In the genomic region with DNA sequence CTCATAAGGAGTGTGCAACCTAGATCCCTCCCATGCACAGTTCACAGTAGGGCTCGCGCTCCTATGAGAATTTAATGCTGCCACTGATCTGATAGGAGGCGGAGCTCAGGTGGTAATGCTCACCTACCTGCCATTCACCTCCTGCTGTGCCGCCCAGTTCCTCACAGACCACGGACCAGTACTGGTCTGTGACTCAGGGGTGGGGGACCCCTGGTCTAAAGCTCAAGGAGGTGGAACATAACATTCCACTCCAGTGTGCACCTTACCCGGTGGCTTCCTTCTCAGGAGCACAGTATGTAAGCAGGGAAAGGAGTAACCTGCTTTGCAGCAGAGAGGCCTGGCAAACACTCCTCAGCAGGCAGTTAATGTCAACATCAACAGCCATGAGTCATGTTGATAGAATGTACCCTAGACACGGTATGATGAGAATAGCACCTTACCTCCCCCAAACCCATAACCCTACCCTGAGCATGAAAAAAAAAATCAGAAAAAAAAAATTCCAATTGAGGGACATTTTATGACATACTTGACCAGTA, we compare ENCODE assay signal across 17 cellular contexts.
DNase-seq lines count a peak whose midpoint lies in the region; ATAC-seq and TF ChIP-seq lines count a peak whose summit lies in the region.
"Had no signal": no experiment of that assay in that cellular context is flagged by ENCODE, and none has a peak within 500 bp of the region (broad histone marks: within the 10 kb centered on the region; RNA-seq: fewer than 3 reads in every experiment).

No MANE protein-coding gene starts in this region.

- H3K27ac ChIP-seq in mesendoderm (ENCODE audit: low read depth, low read length) = no peak overlapping the region
- H3K27ac ChIP-seq in CD8-positive, alpha-beta T cell (ENCODE audit: low read depth, low read length) = no peak overlapping the region
- H3K27ac ChIP-seq: uterus had no signal

- peak; percentile 89 for DNase-seq in DMS53 (lab: John Stamatoyannopoulos, UW)
- peak; percentile 8 for DNase-seq in NCI-H226
- peak; percentile 52 for DNase-seq in epithelial cell of proximal tubule (ENCODE audit: low read depth)
- DNase-seq in mesendoderm = peak; percentile 81
- no peak for DNase-seq in CD8-positive, alpha-beta T cell
- DNase-seq: activated B cell treated with CpG ODN at 0.5 μM for 24 hours, activated gamma-delta T cell treated with Interleukin-2 at 50 U/mL for 16 hours, dermis blood vessel endothelial cell, IMR-90, NCI-H1092, NCI-H446, uterus had no signal

- H3K79me1 ChIP-seq in mesendoderm (ENCODE audit: low read length) = no peaks in the 10 kb centered on the region

- H3K27me3 ChIP-seq in mesendoderm (ENCODE audit: insufficient read depth, low read length, poor library complexity) = no peaks in the 10 kb centered on the region
- peaks cover 4% of the 10 kb centered on the region for H3K27me3 ChIP-seq in CD8-positive, alpha-beta T cell (ENCODE audit: insufficient read depth, low read length)
- H3K27me3 ChIP-seq: Peyer's patch, uterus had no signal

- H3K4ac ChIP-seq in mesendoderm (ENCODE audit: low read depth, low read length) = no peak overlapping the region

- no peaks in the 10 kb centered on the region for H3K9me3 ChIP-seq in CD8-positive, alpha-beta T cell (ENCODE audit: low read length)
- H3K9me3 ChIP-seq: Peyer's patch, uterus had no signal

- H2BK120ac ChIP-seq in mesendoderm (ENCODE audit: low read depth, low read length) = no peak overlapping the region

- H3K36me3 Mint-ChIP-seq in CD8-positive, alpha-beta T cell = no peaks in the 10 kb centered on the region
- H3K36me3 Mint-ChIP-seq: stimulated activated memory B cell treated with anti-CD40 and anti-IgM and Interleukin-4, amounts not matched to agents 10 μg/mL and 1 μg/mL and 100 μg/mL, for 72 hours had no signal

- TF ChIP-seq CTCF in epithelial cell of proximal tubule (conservative IDR thresholded peaks at IDR 0.05; ENCODE audit: low read depth, low read length) = no peak
- no peak for TF ChIP-seq CTCF in CD8-positive, alpha-beta T cell (IDR thresholded peaks at IDR 0.05)

- H3K4me3 ChIP-seq in epithelial cell of proximal tubule (ENCODE audit: low read depth, low read length) = no peak overlapping the region
- H3K4me3 ChIP-seq in mesendoderm (ENCODE audit: low read length) = no peak overlapping the region
- no peak overlapping the region for H3K4me3 ChIP-seq in CD8-positive, alpha-beta T cell (ENCODE audit: low read depth, low read length)
- H3K4me3 ChIP-seq: Peyer's patch, uterus had no signal

- H3K4me1 ChIP-seq in mesendoderm (ENCODE audit: control insufficient read depth, low read depth, low read length) = no peaks in the 10 kb centered on the region
- no peaks in the 10 kb centered on the region for H3K4me1 ChIP-seq in CD8-positive, alpha-beta T cell (ENCODE audit: insufficient read depth, low read length)
- H3K4me1 ChIP-seq: Peyer's patch, uterus had no signal

- H3K27me3 Mint-ChIP-seq in CD8-positive, alpha-beta T cell (ENCODE audit: low read depth) = no peaks in the 10 kb centered on the region
- H3K27me3 Mint-ChIP-seq: activated B cell treated with CpG ODN at 0.5 μM for 24 hours; stimulated activated memory B cell treated with anti-CD40 and anti-IgM and Interleukin-4, amounts not matched to agents 10 μg/mL and 1 μg/mL and 100 μg/mL, for 72 hours had no signal

- H3K23ac ChIP-seq in mesendoderm (ENCODE audit: low read length) = no peak overlapping the region

- H3K9me3 Mint-ChIP-seq in CD8-positive, alpha-beta T cell = no peaks in the 10 kb centered on the region

- H3K56ac ChIP-seq in mesendoderm (ENCODE audit: low read length) = no peak overlapping the region

- WGBS in mesendoderm (ENCODE audit: extremely low coverage, insufficient coverage, low lambda C conversion rate) = no CpG with 5 or more reads among the region's 7 CpGs

- H2BK5ac ChIP-seq in mesendoderm (ENCODE audit: low read length) = no peak overlapping the region

- H2AK5ac ChIP-seq in mesendoderm (ENCODE audit: low read length) = no peak overlapping the region

- no peaks in the 10 kb centered on the region for H3K36me3 ChIP-seq in mesendoderm (ENCODE audit: control insufficient read depth, insufficient read depth, low read length)
- no peaks in the 10 kb centered on the region for H3K36me3 ChIP-seq in CD8-positive, alpha-beta T cell (ENCODE audit: insufficient read depth, low read length)
- H3K36me3 ChIP-seq: Peyer's patch, uterus had no signal

- no peak overlapping the region for H3K4me2 ChIP-seq in mesendoderm (ENCODE audit: low read length)

- intact Hi-C loops in CD8-positive, alpha-beta T cell (cut with DNase I, micrococcal nuclease) = no loop called here

- H2BK15ac ChIP-seq in mesendoderm (replicated peaks; ENCODE audit: low read depth) = no peak overlapping the region

- H3K18ac ChIP-seq in mesendoderm (ENCODE audit: low read length) = no peak overlapping the region

- H3K9ac ChIP-seq in mesendoderm (ENCODE audit: low read length) = no peak overlapping the region

- no peaks in the 10 kb centered on the region for H3K4me1 Mint-ChIP-seq in CD8-positive, alpha-beta T cell (ENCODE audit: low read depth)
- H3K4me1 Mint-ChIP-seq: activated B cell treated with CpG ODN at 0.5 μM for 24 hours; stimulated activated memory B cell treated with anti-CD40 and anti-IgM and Interleukin-4, amounts not matched to agents 10 μg/mL and 1 μg/mL and 100 μg/mL, for 72 hours had no signal

- no peak overlapping the region for H3K27ac Mint-ChIP-seq in CD8-positive, alpha-beta T cell
- H3K27ac Mint-ChIP-seq: activated B cell treated with CpG ODN at 0.5 μM for 24 hours; stimulated activated memory B cell treated with anti-CD40 and anti-IgM and Interleukin-4, amounts not matched to agents 10 μg/mL and 1 μg/mL and 100 μg/mL, for 72 hours had no signal

- H3K79me2 ChIP-seq in mesendoderm (ENCODE audit: control insufficient read depth, insufficient read depth, low read length) = no peaks in the 10 kb centered on the region

- CTCF ChIA-PET in CD8-positive, alpha-beta T cell (lab: Charles Lee) = no interaction called here

- no peak overlapping the region for H3K4me3 Mint-ChIP-seq in CD8-positive, alpha-beta T cell
- H3K4me3 Mint-ChIP-seq: activated B cell treated with CpG ODN at 0.5 μM for 24 hours; stimulated activated memory B cell treated with anti-CD40 and anti-IgM and Interleukin-4, amounts not matched to agents 10 μg/mL and 1 μg/mL and 100 μg/mL, for 72 hours had no signal

- ATAC-seq in CD8-positive, alpha-beta T cell = no peak
- ATAC-seq in HG02970 (IDR thresholded peaks at IDR 0.05; ENCODE audit: low FRiP score, unreplicated experiment) = no peak
- ATAC-seq in HG03521 (IDR thresholded peaks at IDR 0.05; ENCODE audit: unreplicated experiment) = no peak
- ATAC-seq in HG02870 (IDR thresholded peaks at IDR 0.05; ENCODE audit: unreplicated experiment) = no peak
- ATAC-seq: stimulated activated memory B cell treated with anti-CD40 and anti-IgM and Interleukin-4, amounts not matched to agents 10 μg/mL and 1 μg/mL and 100 μg/mL, for 72 hours had no signal

- H4K8ac ChIP-seq in mesendoderm (ENCODE audit: low read depth, low read length) = no peak overlapping the region

- POLR2A ChIA-PET in CD8-positive, alpha-beta T cell (lab: Charles Lee) = interaction anchor here (0.6 kb wide), 1 partner anchor 43 kb away, joined by 3 read pairs; no protein-coding TSS in a partner anchor

- no peak overlapping the region for H4K5ac ChIP-seq in mesendoderm (ENCODE audit: low read length)

Comparison
In these comparisons a context has a peak if more than half of its experiments do, and no peak if none do; other contexts are left out.
1. DNase-seq: peak in DMS53 (single experiment), NCI-H226 (single experiment), epithelial cell of proximal tubule (single experiment) and mesendoderm (single experiment); none in CD8-positive, alpha-beta T cell (0 of 7).